ENCODE assay signal across 8 cellular contexts in genomic region chrX:56733459-56734046, GRCh38. TPM values are rescaled to one million over a fixed set of nuclear protein-coding genes. Genes with fewer than 3 reads are reported as not detected.
A peak's percentile ranks its signal among the peaks of the same experiment; 100 is the strongest.
DNase-seq lines count a peak whose midpoint lies in the region; ATAC-seq and TF ChIP-seq lines count a peak whose summit lies in the region.

No MANE protein-coding gene starts in this region.

- intact Hi-C loops in A673 (cut with micrococcal nuclease; ENCODE audit: unreplicated experiment) (no loop called here), body of pancreas (cut with DNase I) (no loop called here)

- no TSS peak for BruUV-seq in A673 (replicated peaks; lab: Mats Ljungman, UMichigan)

- peak; percentile 75 for TF ChIP-seq CTCF in A673 (conservative IDR thresholded peaks at IDR 0.05; ENCODE audit: low read depth, low read length)
- TF ChIP-seq CTCF in GM12874 (IDR thresholded peaks at IDR 0.05; ENCODE audit: insufficient read depth, low read depth, low read length), result peak; percentile 45; the same call in 1 of the 2 replicates
- TF ChIP-seq CTCF in body of pancreas (IDR thresholded peaks at IDR 0.05), result peak; percentile 38 to 61 (median 43)

- DNase-seq in A673 (ENCODE audit: low spot score) (peak; percentile 75), T-helper 2 cell (peak in 4 of 5 experiments; percentile 8 to 41 (median 30)), body of pancreas (peak; percentile 42 to 78 (median 53)), kidney tubule cell (ENCODE audit: low spot score) (peak; percentile 48)
- DNase-seq in Jurkat, Clone E6-1 (ENCODE audit: low read depth, low spot score), result peak; percentile 28
- peak; percentile 33 for DNase-seq in stimulated activated CD8-positive, alpha-beta memory T cell treated with anti-CD3 and anti-CD28 coated beads, Interleukin-12 subunit alpha, Interleukin-12 subunit beta, amount 100 ng/mL, for 1 hour (ENCODE audit: low read depth)

- CTCF ChIA-PET in A673 (lab: Charles Lee), result interaction anchor here (0.7 kb wide), 1 partner anchor 371 kb away, joined by 3 read pairs; no protein-coding TSS in a partner anchor

- WGBS in body of pancreas, 2 donors, result 45 to 50% methylated on average over 2 of the region's 2 CpGs

- ATAC-seq in body of pancreas (peak; percentile 33), GM19455 (IDR thresholded peaks at IDR 0.05; ENCODE audit: unreplicated experiment) (no peak)

- H3K27ac ChIP-seq in A673 (ENCODE audit: low read depth, low read length, poor library complexity, severe bottlenecking) (no peak overlapping the region), body of pancreas (no peak overlapping the region)

- no peak for TF ChIP-seq POLR2A in body of pancreas (IDR thresholded peaks at IDR 0.05)

- no peak overlapping the region for H3K4me3 ChIP-seq in A673 (ENCODE audit: low read depth, low read length, poor library complexity, severe bottlenecking)
- no peak overlapping the region for H3K4me3 ChIP-seq in Jurkat, Clone E6-1 (ENCODE audit: low read length)
- no peak overlapping the region for H3K4me3 ChIP-seq in body of pancreas

- peaks cover 4% of the 10 kb centered on the region for H3K36me3 ChIP-seq in A673 (ENCODE audit: insufficient read depth, low read length, poor library complexity, severe bottlenecking)
- no peaks in the 10 kb centered on the region for H3K36me3 ChIP-seq in body of pancreas (replicated peaks in 1 of 2; ENCODE audit: insufficient read depth in 1 of 2, low read depth in 2 of 2)

- POLR2A ChIA-PET in A673 (lab: Charles Lee; ENCODE audit: low non-redundant PET), result no interaction called here

- H3K9me3 ChIP-seq in A673 (ENCODE audit: low read depth, low read length, poor library complexity, severe bottlenecking) (no peaks in the 10 kb centered on the region), body of pancreas (no peaks in the 10 kb centered on the region)

- H3K27me3 ChIP-seq in A673 (replicated peaks; ENCODE audit: insufficient read depth, low read depth, low read length, poor library complexity), result no peaks in the 10 kb centered on the region
- no peaks in the 10 kb centered on the region for H3K27me3 ChIP-seq in body of pancreas

- peaks cover 4% of the 10 kb centered on the region for H3K4me1 ChIP-seq in A673 (ENCODE audit: insufficient read depth, low read length, poor library complexity, severe bottlenecking)
- H3K4me1 ChIP-seq in body of pancreas, result peaks cover 1% of the 10 kb centered on the region

RNA-seq across cellular contexts. Expression of gene NBDY, which starts 4.5 kb away (rescaled TPM):
- total RNA-seq in A673 (2021) (46.8 and 53.1 TPM in 2 replicates), body of pancreas (10 to 100 TPM in 1 of 2 donors, 1 to 10 TPM in 1; 3.6 to 12.2 TPM)
- 80.9 TPM for polyA plus RNA-seq in Jurkat, Clone E6-1 (2012; ENCODE audit: insufficient read depth, insufficient read length)
